In genomic region chr5:75471193-75471592, GRCh38 we compare ENCODE assay signal across 30 cellular contexts.
"Had no signal": no experiment of that assay in that cellular context is flagged by ENCODE, and none has a peak within 500 bp of the region (broad histone marks: within the 10 kb centered on the region; RNA-seq: fewer than 3 reads in every experiment).

No MANE protein-coding gene starts in this region.

- H3K27me3 ChIP-seq: body of pancreas, esophagus muscularis mucosa, foreskin keratinocyte, gastrocnemius medialis, heart left ventricle had no signal

- H3K36me3 ChIP-seq: esophagus muscularis mucosa, gastrocnemius medialis, WERI-Rb-1 had no signal

- H3K27ac ChIP-seq: body of pancreas, esophagus muscularis mucosa, foreskin keratinocyte, gastrocnemius medialis, heart left ventricle, WERI-Rb-1 had no signal

- H3K4me3 ChIP-seq: body of pancreas, esophagus muscularis mucosa, gastrocnemius medialis, heart left ventricle had no signal

- DNase-seq: activated B cell treated with CpG ODN at 0.5 μM for 24 hours; activated CD4-positive, alpha-beta T cell treated with anti-CD3 and anti-CD28 coated beads for 48 hours; activated CD4-positive, alpha-beta T cell treated with anti-CD3 and anti-CD28 coated beads, Interleukin-2, amount 50 U/mL, for 1 hour; activated CD4-positive, alpha-beta T cell treated with anti-CD3 and anti-CD28 coated beads, Interleukin-2, amount 50 U/mL, for 48 hours; activated CD8-positive, alpha-beta memory T cell treated with anti-CD3 and anti-CD28 coated beads for 24 hours; activated CD8-positive, alpha-beta T cell treated with anti-CD3 and anti-CD28 coated beads for 36 hours; activated effector memory CD4-positive, alpha-beta T cell treated with Interleukin-2 at 50 U/mL for 16 hours; activated gamma-delta T cell treated with Interleukin-2 at 50 U/mL for 16 hours; activated naive CD4-positive, alpha-beta T cell treated with anti-CD3 and anti-CD28 coated beads, Interleukin-2, amount 50 U/mL, for 16 hours; activated naive CD4-positive, alpha-beta T cell treated with Interleukin-2 at 50 U/mL for 16 hours; activated T-cell treated with anti-CD3 and anti-CD28 coated beads, Interleukin-2, amount 50 U/mL, for 4 hours; amygdala; aorta; body of pancreas; caudate nucleus; cortex of kidney; dermis blood vessel endothelial cell; effector CD4-positive, alpha-beta T cell; effector memory CD8-positive, alpha-beta T cell; erythroblast; foreskin keratinocyte; gastrocnemius medialis; glutamatergic neuron; heart left ventricle; T1000; WERI-Rb-1 had no signal

- H3K4me1 ChIP-seq: foreskin keratinocyte had no signal

- FAIRE-seq: colon had no signal

- ATAC-seq: activated CD4-positive, CD25-positive, alpha-beta regulatory T cell treated with anti-CD3 and anti-CD28 coated beads, Interleukin-2, amount 50 U/mL, for 24 hours; activated CD8-positive, alpha-beta T cell treated with anti-CD3 and anti-CD28 coated beads for 36 hours; activated T-cell treated with anti-CD3 and anti-CD28 coated beads, Interleukin-2, amount 50 U/mL, for 4 hours; activated T-helper 17 cell treated with anti-CD3 and anti-CD28 coated beads, Interleukin-2, amount 50 U/mL, for 72 hours; body of pancreas; effector memory CD8-positive, alpha-beta T cell; foreskin keratinocyte; gastrocnemius medialis; heart left ventricle had no signal
